5 cellular contexts compared by ENCODE assay signal in genomic region chr3:193049901-193050300, GRCh38.
"Had no signal": no experiment of that assay in that cellular context is flagged by ENCODE, and none has a peak within 500 bp of the region (broad histone marks: within the 10 kb centered on the region; RNA-seq: fewer than 3 reads in every experiment).

No MANE protein-coding gene starts in this region.

- H3K27ac Mint-ChIP-seq: IgD-negative memory B cell had no signal

- H3K36me3 Mint-ChIP-seq: IgD-negative memory B cell had no signal

- H3K4me1 Mint-ChIP-seq: IgD-negative memory B cell had no signal

- ATAC-seq: HepG2, K562 had no signal

- DNase-seq: IMR-90 had no signal

- H3K27me3 Mint-ChIP-seq: IgD-negative memory B cell had no signal

- H3K4me3 ChIP-seq: K562 had no signal

- H3K4me3 Mint-ChIP-seq: IgD-negative memory B cell had no signal

- H3K27ac ChIP-seq: HL-60 had no signal
